Comparison of ENCODE assay signal across 18 cellular contexts in the genomic region with DNA sequence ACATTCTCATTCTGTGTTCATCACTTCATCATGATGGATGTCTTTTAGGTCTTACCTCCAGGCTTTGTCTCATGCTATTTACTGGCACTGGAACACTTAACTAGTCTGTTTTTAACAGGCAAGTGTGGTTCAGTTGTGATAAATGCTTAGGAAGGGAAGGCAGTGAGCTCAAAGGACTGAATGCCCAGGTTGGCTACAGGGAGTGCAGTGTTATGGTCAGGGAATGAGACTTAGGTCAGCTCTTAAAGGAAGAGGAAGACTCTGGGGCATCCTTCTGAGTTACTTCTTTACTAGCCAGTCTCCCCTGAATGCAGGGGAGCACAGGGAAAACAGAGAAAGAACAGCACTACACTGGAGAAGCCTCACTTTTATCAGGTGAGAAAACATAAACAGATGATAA.
DNase-seq lines count a peak whose midpoint lies in the region; ATAC-seq, FAIRE-seq and TF ChIP-seq lines count a peak whose summit lies in the region.
"Had no signal": no experiment of that assay in that cellular context is flagged by ENCODE, and none has a peak within 500 bp of the region (broad histone marks: within the 10 kb centered on the region; RNA-seq: fewer than 3 reads in every experiment).

No MANE protein-coding gene starts in this region.

- POLR2A ChIA-PET in endothelial cell of umbilical vein (lab: Charles Lee), result interaction anchor here (0.6 to 0.9 kb wide), 2 partner anchors 10 to 15 kb away, joined by 3 read pairs; no protein-coding TSS in a partner anchor

- TF ChIP-seq POLR2A in endothelial cell of umbilical vein (IDR thresholded peaks at IDR 0.05; ENCODE audit: low read depth, low read length), result no peak
- TF ChIP-seq POLR2A in spleen (IDR thresholded peaks at IDR 0.05), result no peak

- H4K20me1 ChIP-seq in endothelial cell of umbilical vein (replicated peaks; ENCODE audit: control insufficient read depth, extremely low read depth, insufficient read depth, low read length), result no peaks in the 10 kb centered on the region

- DNase-seq in activated CD4-positive, alpha-beta T cell treated with anti-CD3 and anti-CD28 coated beads, Interleukin-2, amount 10 ng/mL, durations not matched to agents 24 days and 14 days, result peak; percentile 52
- no peak for DNase-seq in activated CD4-positive, alpha-beta T cell treated with anti-CD3 and anti-CD28 coated beads for 1 hour
- DNase-seq in RWPE2 (ENCODE audit: low spot score) (no peak), endothelial cell of umbilical vein (ENCODE audit: low read depth, low spot score) (no peak), spleen (no peak), AML-193 (lab: John Stamatoyannopoulos, UW) (no peak), islet precursor cell (no peak), GM10266 (ENCODE audit: extremely low spot score) (no peak)
- DNase-seq: COR-L47, foreskin melanocyte, H7, midbrain, NCI-H2081 treated with DMSO at 0.1 percent for 48 hours, NCI-H82, pancreas, RPMI8226 had no signal

- dilution Hi-C loops in endothelial cell of umbilical vein (cut with MboI; ENCODE audit: extremely low pct_ligation_motif_present, low sequenced_read_pairs), result no loop called here

- H3K36me3 Mint-ChIP-seq in activated CD4-positive, alpha-beta T cell treated with anti-CD3 and anti-CD28 coated beads, Interleukin-2, amount 10 ng/mL, durations not matched to agents 24 days and 14 days (ENCODE audit: low read depth), result peaks cover 83% of the 10 kb centered on the region

- H3K9me3 ChIP-seq in RWPE2 (ENCODE audit: severe bottlenecking) (no peaks in the 10 kb centered on the region), endothelial cell of umbilical vein (replicated peaks; ENCODE audit: control insufficient read depth, insufficient read depth, low read length) (no peaks in the 10 kb centered on the region), spleen (no peaks in the 10 kb centered on the region)
- H3K9me3 ChIP-seq: pancreas had no signal

- no peak overlapping the region for H3K9ac ChIP-seq in endothelial cell of umbilical vein (replicated peaks; ENCODE audit: extremely low read depth, insufficient read depth, low read length)

- no peak overlapping the region for H3K4me3 Mint-ChIP-seq in activated CD4-positive, alpha-beta T cell treated with anti-CD3 and anti-CD28 coated beads, Interleukin-2, amount 10 ng/mL, durations not matched to agents 24 days and 14 days

- H3K9me1 ChIP-seq in endothelial cell of umbilical vein (replicated peaks; ENCODE audit: control insufficient read depth, extremely low read depth, insufficient read depth, low read length), result no peaks in the 10 kb centered on the region

- FAIRE-seq in endothelial cell of umbilical vein (lab: Jason Lieb, UNC), result no peak
- FAIRE-seq: A204.1, GM12891, pancreas had no signal

- peaks cover 3% of the 10 kb centered on the region for H3K9me3 Mint-ChIP-seq in activated CD4-positive, alpha-beta T cell treated with anti-CD3 and anti-CD28 coated beads, Interleukin-2, amount 10 ng/mL, durations not matched to agents 24 days and 14 days

- H3K36me3 ChIP-seq in RWPE2 (ENCODE audit: low read depth) (peaks cover 98% of the 10 kb centered on the region), endothelial cell of umbilical vein (ENCODE audit: control insufficient read depth in 2 of 2, extremely low read depth in 1 of 2, insufficient read depth in 2 of 2, low read length in 2 of 2) (peaks cover 26 to 63% of the 10 kb centered on the region in 2 experiments), spleen (peaks cover 0 to 100% (median 66%) of the 10 kb centered on the region in 6 donors)

- H3K4me1 ChIP-seq in RWPE2 (ENCODE audit: insufficient read depth, poor library complexity, severe bottlenecking) (peaks cover 26% of the 10 kb centered on the region), endothelial cell of umbilical vein (ENCODE audit: control insufficient read depth, extremely low read depth, insufficient read depth, low read length) (peaks cover 72% of the 10 kb centered on the region), spleen (peaks cover 45 to 99% (median 83%) of the 10 kb centered on the region in 6 donors)

- CTCF ChIA-PET in endothelial cell of umbilical vein (lab: Charles Lee), result interaction anchor here (1.3 to 3.8 kb wide), 6 partner anchors 8 to 666 kb away, joined by 3 to 18 read pairs (median 6); no protein-coding TSS in a partner anchor

- no peak for TF ChIP-seq CTCF in RWPE2 (IDR thresholded peaks at IDR 0.05; ENCODE audit: poor library complexity, severe bottlenecking)
- no peak for TF ChIP-seq CTCF in endothelial cell of umbilical vein (IDR thresholded peaks at IDR 0.05; ENCODE audit: extremely low read depth in 1 of 2, insufficient read depth in 1 of 2, low read depth in 1 of 2, low read length in 2 of 2)
- no peak for TF ChIP-seq CTCF in spleen (IDR thresholded peaks at IDR 0.05 in 8 of 11, conservative IDR thresholded peaks at IDR 0.05 in 3 of 11)
- no peak for TF ChIP-seq CTCF in GM10266 (IDR thresholded peaks at IDR 0.05; ENCODE audit: control insufficient read depth, insufficient read depth, low read depth, missing control alignments)

- intact Hi-C loops in activated CD4-positive, alpha-beta T cell treated with anti-CD3 and anti-CD28 coated beads, Interleukin-2, amount 10 ng/mL, durations not matched to agents 24 days and 14 days (cut with micrococcal nuclease), result loop anchor here (5.0 kb wide), 1 partner anchor 37 kb away; no protein-coding TSS in a partner anchor
- intact Hi-C loops in endothelial cell of umbilical vein (cut with micrococcal nuclease) (loop anchor here (1.0 kb wide), 1 partner anchor 8 kb away; no protein-coding TSS in a partner anchor), spleen (cut with DNase I; ENCODE audit: low total_unique reads) (no loop called here)

- H3K27ac ChIP-seq in RWPE2 (ENCODE audit: poor library complexity, severe bottlenecking), result peak overlapping the region; percentile 18
- peak overlapping the region; percentile 28 for H3K27ac ChIP-seq in endothelial cell of umbilical vein (ENCODE audit: insufficient read depth, low read depth, low read length)
- H3K27ac ChIP-seq in spleen, result peak overlapping the region in 6 of 8 donors; percentile 14 to 83 (median 78)
- H3K27ac ChIP-seq: pancreas had no signal

- BruUV-seq in endothelial cell of umbilical vein (replicated peaks; lab: Mats Ljungman, UMichigan), result no TSS peak

- peak overlapping the region; percentile 51 for H3K27ac Mint-ChIP-seq in activated CD4-positive, alpha-beta T cell treated with anti-CD3 and anti-CD28 coated beads, Interleukin-2, amount 10 ng/mL, durations not matched to agents 24 days and 14 days

- no peaks in the 10 kb centered on the region for H3K27me3 ChIP-seq in RWPE2 (ENCODE audit: insufficient read depth, poor library complexity, severe bottlenecking)
- H3K27me3 ChIP-seq in endothelial cell of umbilical vein (ENCODE audit: control insufficient read depth in 2 of 2, insufficient read depth in 2 of 2, low read length in 2 of 2), result no peaks in the 10 kb centered on the region
- H3K27me3 ChIP-seq in spleen (replicated peaks in 1 of 7), result no peaks in the 10 kb centered on the region
- H3K27me3 ChIP-seq: pancreas had no signal

- H3K4me2 ChIP-seq in endothelial cell of umbilical vein (ENCODE audit: insufficient read depth, low read length), result no peak overlapping the region

- no peaks in the 10 kb centered on the region for H3K27me3 Mint-ChIP-seq in activated CD4-positive, alpha-beta T cell treated with anti-CD3 and anti-CD28 coated beads, Interleukin-2, amount 10 ng/mL, durations not matched to agents 24 days and 14 days

- H2AFZ ChIP-seq in endothelial cell of umbilical vein (ENCODE audit: low read depth, low read length), result no peak overlapping the region

- H3K4me3 ChIP-seq in RWPE2 (ENCODE audit: severe bottlenecking), result no peak overlapping the region
- no peak overlapping the region for H3K4me3 ChIP-seq in endothelial cell of umbilical vein (replicated peaks in 1 of 3; ENCODE audit: insufficient read depth in 1 of 3, low read depth in 1 of 3, low read length in 3 of 3)
- no peak overlapping the region for H3K4me3 ChIP-seq in spleen
- H3K4me3 ChIP-seq: pancreas had no signal

- no peak for ATAC-seq in RWPE2 (ENCODE audit: low read depth)
- ATAC-seq: pancreas had no signal

- H3K79me2 ChIP-seq in endothelial cell of umbilical vein (ENCODE audit: control insufficient read depth, insufficient read depth, low read length), result peaks cover 67% of the 10 kb centered on the region

- peaks cover 81% of the 10 kb centered on the region for H3K4me1 Mint-ChIP-seq in activated CD4-positive, alpha-beta T cell treated with anti-CD3 and anti-CD28 coated beads, Interleukin-2, amount 10 ng/mL, durations not matched to agents 24 days and 14 days

TF ChIP-seq in endothelial cell of umbilical vein, 7 proteins besides CTCF, POLR2A, EP300 and RAD21:
- no peak for TF ChIP-seq POLR2AphosphoS5 (IDR thresholded peaks at IDR 0.05; ENCODE audit: insufficient read depth, low read depth, low read length)
- no peak for TF ChIP-seq MYC (IDR thresholded peaks at IDR 0.05; ENCODE audit: low read depth, low read length)
- no peak for TF ChIP-seq EZH2 (IDR thresholded peaks at IDR 0.05; ENCODE audit: borderline replicate concordance, low read depth, low read length, severe bottlenecking)
- no peak for TF ChIP-seq FOS (IDR thresholded peaks at IDR 0.05; ENCODE audit: borderline replicate concordance, insufficient read depth, low read length)
- TF ChIP-seq JUN (IDR thresholded peaks at IDR 0.05; ENCODE audit: borderline replicate concordance, insufficient read depth, insufficient read length, low read depth), result no peak
- TF ChIP-seq, protein P1, sequence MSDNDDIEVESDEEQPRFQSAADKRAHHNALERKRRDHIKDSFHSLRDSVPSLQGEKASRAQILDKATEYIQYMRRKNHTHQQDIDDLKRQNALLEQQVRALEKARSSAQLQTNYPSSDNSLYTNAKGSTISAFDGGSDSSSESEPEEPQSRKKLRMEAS (IDR thresholded peaks at IDR 0.05; ENCODE audit: insufficient read depth, insufficient read length), result no peak
- TF ChIP-seq GATA2 (IDR thresholded peaks at IDR 0.05; ENCODE audit: insufficient read depth, insufficient read length, low read depth, low read length), result no peak

Comparison
In these comparisons a context has a peak if more than half of its experiments do, and no peak if none do; other contexts are left out.
1. H3K27ac ChIP-seq: peak in every context shown above with its lines; median percentile 78 in spleen; 28 in endothelial cell of umbilical vein; 18 in RWPE2.